In genomic region chr3:72996473-72997333, GRCh38 we compare ENCODE assay signal across 8 cellular contexts. TPM values are rescaled to one million over a fixed set of nuclear protein-coding genes. Genes with fewer than 3 reads are reported as not detected.
DNase-seq lines count a peak whose midpoint lies in the region; ATAC-seq, FAIRE-seq and TF ChIP-seq lines count a peak whose summit lies in the region.

PPP4R2 (plus strand) TSS chr3:72996811; CDS start chr3:72997038, 227 bp downstream.

- TF ChIP-seq POLR2A in GM12892 (IDR thresholded peaks at IDR 0.05; ENCODE audit: low read depth, low read length) (peak; percentile 94), uterus (IDR thresholded peaks at IDR 0.05) (peak; percentile 85 to 95)

- H3K9me3 ChIP-seq in T-helper 17 cell (ENCODE audit: control insufficient read depth, low read length, poor library complexity, severe bottlenecking) (no peaks in the 10 kb centered on the region), uterus (no peaks in the 10 kb centered on the region)

- no peaks in the 10 kb centered on the region for H3K27me3 ChIP-seq in uterus

- TF ChIP-seq CTCF in uterus (IDR thresholded peaks at IDR 0.05) = peak in 2 of 4 experiments; percentile 7 to 12

- peaks cover 11 to 12% of the 10 kb centered on the region in 2 donors for H3K4me1 ChIP-seq in uterus

- H3K4me3 ChIP-seq in uterus = peak within 1 kb of the TSS; percentile 71 to 98

- peak within 1 kb of the TSS; percentile 92 for H3K27ac Mint-ChIP-seq in T-helper 17 cell

- intact Hi-C loops in left ventricle myocardium superior (cut with micrococcal nuclease) = no loop called here
- intact Hi-C loops in uterus (cut with DNase I; ENCODE audit: low total_unique reads) = no loop called here

- peak; percentile 96 for FAIRE-seq in GM12892 (lab: Jason Lieb, UNC)

- peaks cover 4% of the 10 kb centered on the region for H3K36me3 Mint-ChIP-seq in T-helper 17 cell (ENCODE audit: low read depth)

- ATAC-seq in HG02642 (IDR thresholded peaks at IDR 0.05; ENCODE audit: poor library complexity, unreplicated experiment) (peak; percentile 95), T-helper 17 cell (peak; percentile 90), left ventricle myocardium superior (peak; percentile 97)

- H3K27ac ChIP-seq in uterus = peak within 1 kb of the TSS; percentile 92 to 99

- H3K4me1 Mint-ChIP-seq in T-helper 17 cell = peaks cover 34% of the 10 kb centered on the region

- no peaks in the 10 kb centered on the region for H3K36me3 ChIP-seq in uterus

- DNase-seq in GM12892 (ENCODE audit: insufficient read length) = peak; percentile 76
- peak; percentile 61 for DNase-seq in NCI-H1105 (lab: John Stamatoyannopoulos, UW)
- DNase-seq in T-helper 17 cell = peak; percentile 90
- peak; percentile 18 to 91 (median 76) for DNase-seq in amygdala (lab: John Stamatoyannopoulos, UW)
- DNase-seq in left ventricle myocardium superior = peak; percentile 94
- peak; percentile 87 for DNase-seq in putamen (ENCODE audit: low spot score)
- peak; percentile 80 to 90 for DNase-seq in uterus

- no peaks in the 10 kb centered on the region for H3K27me3 Mint-ChIP-seq in T-helper 17 cell

- peak within 1 kb of the TSS; percentile 92 for H3K4me3 Mint-ChIP-seq in T-helper 17 cell

RNA-seq across cellular contexts. Expression of gene PPP4R2, which starts in this region (rescaled TPM):
- 38.4 TPM for polyA plus RNA-seq in GM12892 (2012; ENCODE audit: missing spikeins)
- total RNA-seq in T-helper 17 cell (10 to 100 TPM; 60.1 to 65.1 TPM), left ventricle myocardium superior (53.1 TPM), uterus (100 to 1,000 TPM in 1 of 4 donors, 10 to 100 TPM in 3; 21.3 to 136 (median 62.3) TPM)

Comparison
In these comparisons a context has a peak if more than half of its experiments do, and no peak if none do; other contexts are left out.
1. Peak in every context shown above with its lines: DNase-seq, ATAC-seq, H3K4me3 ChIP-seq and H3K27ac ChIP-seq.